ENCODE assay signal across 10 cellular contexts in genomic region chr7:141649137-141649864, GRCh38. TPM values are rescaled to one million over a fixed set of nuclear protein-coding genes. Genes with fewer than 3 reads are reported as not detected.
A peak's percentile ranks its signal among the peaks of the same experiment; 100 is the strongest.
DNase-seq lines count a peak whose midpoint lies in the region; ATAC-seq and TF ChIP-seq lines count a peak whose summit lies in the region.
"Had no signal": no experiment of that assay in that cellular context is flagged by ENCODE, and none has a peak within 500 bp of the region (broad histone marks: within the 10 kb centered on the region; RNA-seq: fewer than 3 reads in every experiment).

No MANE protein-coding gene starts in this region.

- TF ChIP-seq CTCF in activated B cell treated with CpG ODN at 0.5 μM for 24 hours (IDR thresholded peaks at IDR 0.05): no peak
- TF ChIP-seq CTCF in nephron (IDR thresholded peaks at IDR 0.05; ENCODE audit: unreplicated experiment in 3 of 3): no peak

- ATAC-seq in GM18511 (IDR thresholded peaks at IDR 0.05; ENCODE audit: unreplicated experiment): peak; percentile 85
- peak; percentile 69 for ATAC-seq in GM21825 (IDR thresholded peaks at IDR 0.05; ENCODE audit: unreplicated experiment)
- peak; percentile 81 for ATAC-seq in activated B cell treated with CpG ODN at 0.5 μM for 24 hours (ENCODE audit: low read depth)
- ATAC-seq in HG03135 (IDR thresholded peaks at IDR 0.05; ENCODE audit: unreplicated experiment): no peak
- no peak for ATAC-seq in left ventricle myocardium superior

- H3K4me3 Mint-ChIP-seq in activated B cell treated with CpG ODN at 0.5 μM for 24 hours (peak overlapping the region; percentile 73), nephron (peak overlapping the region in 1 of 3 experiments; percentile 1)

- intact Hi-C loops in activated B cell treated with CpG ODN at 0.5 μM for 24 hours (cut with micrococcal nuclease) (loop anchor here (1.0 to 10.0 kb wide), 3 partner anchors 52 to 1170 kb away; partner anchors contain the start of genes BRAF and MKRN1), left ventricle myocardium superior (cut with micrococcal nuclease) (loop anchor here (10.0 kb wide), 1 partner anchor 104 kb away; no protein-coding TSS in a partner anchor)

- peaks cover 20% of the 10 kb centered on the region for H3K36me3 Mint-ChIP-seq in activated B cell treated with CpG ODN at 0.5 μM for 24 hours (ENCODE audit: low read depth)
- peaks cover 26% of the 10 kb centered on the region for H3K36me3 Mint-ChIP-seq in nephron (ENCODE audit: low read depth)

- H3K9me3 Mint-ChIP-seq in activated B cell treated with CpG ODN at 0.5 μM for 24 hours (no peaks in the 10 kb centered on the region), nephron (no peaks in the 10 kb centered on the region)

- H3K27ac Mint-ChIP-seq in activated B cell treated with CpG ODN at 0.5 μM for 24 hours (peak overlapping the region; percentile 95), nephron (peak overlapping the region; percentile 65 to 96 (median 74))

- DNase-seq in activated B cell treated with CpG ODN at 0.5 μM for 24 hours (no peak), NCI-H2081 treated with DMSO at 0.1 percent for 48 hours (lab: John Stamatoyannopoulos, UW) (no peak), GF-D8 (lab: John Stamatoyannopoulos, UW) (no peak), left ventricle myocardium superior (no peak)

- CTCF ChIA-PET in activated B cell treated with CpG ODN at 0.5 μM for 24 hours (lab: Charles Lee): interaction anchor here (0.6 to 2.0 kb wide), 8 partner anchors 9 to 838 kb away, joined by 3 to 11 read pairs (median 4); partner anchors contain the start of gene SSBP1

- POLR2A ChIA-PET in activated B cell treated with CpG ODN at 0.5 μM for 24 hours (lab: Charles Lee): interaction anchor here (0.6 to 2.8 kb wide), 11 partner anchors 15 to 1170 kb away, joined by 3 to 18 read pairs (median 3); partner anchors contain the start of genes AGK, DENND11, MRPS33 and SSBP1

- H3K27me3 Mint-ChIP-seq in activated B cell treated with CpG ODN at 0.5 μM for 24 hours (no peaks in the 10 kb centered on the region), nephron (ENCODE audit: low read depth) (no peaks in the 10 kb centered on the region)

- peaks cover 32% of the 10 kb centered on the region for H3K4me1 Mint-ChIP-seq in activated B cell treated with CpG ODN at 0.5 μM for 24 hours
- H3K4me1 Mint-ChIP-seq in nephron: peaks cover 19% of the 10 kb centered on the region

RNA-seq across cellular contexts. Expression of gene DENND11, which starts 52.7 kb away (rescaled TPM):
- 49.1 and 58.1 TPM in 2 replicates for total RNA-seq in activated B cell treated with CpG ODN at 0.5 μM for 24 hours
- 10.8 TPM for total RNA-seq in left ventricle myocardium superior

RNA-seq across cellular contexts. Expression of gene WEE2, which starts 58.9 kb away (rescaled TPM):
- total RNA-seq in activated B cell treated with CpG ODN at 0.5 μM for 24 hours (not detected in 2 replicates), left ventricle myocardium superior (not detected)
- total RNA-seq: left cardiac atrium, subcutaneous adipose tissue had no signal

Comparison
In these comparisons a context has a peak if more than half of its experiments do, and no peak if none do; other contexts are left out.
1. ATAC-seq: peak in GM18511 (single experiment), GM21825 (single experiment) and activated B cell treated with CpG ODN at 0.5 μM for 24 hours (single experiment); none in HG03135 (single experiment) and left ventricle myocardium superior (single experiment).